In genomic region chr6:160217863-160218262, GRCh38 we compare ENCODE assay signal across 37 cellular contexts. TPM values are rescaled to one million over a fixed set of nuclear protein-coding genes. Genes with fewer than 3 reads are reported as not detected.
"Had no signal": no experiment of that assay in that cellular context is flagged by ENCODE, and none has a peak within 500 bp of the region (broad histone marks: within the 10 kb centered on the region; RNA-seq: fewer than 3 reads in every experiment).

No MANE protein-coding gene starts in this region.

- H3K4me3 Mint-ChIP-seq: activated CD4-positive, alpha-beta memory T cell treated with anti-CD3 and anti-CD28 coated beads for 36 hours; activated CD4-positive, alpha-beta T cell treated with anti-CD3 and anti-CD28 coated beads for 36 hours; activated CD4-positive, alpha-beta T cell treated with anti-CD3 and anti-CD28 coated beads, Interleukin-2, amount 10 ng/mL, durations not matched to agents 24 days and 14 days; activated CD8-positive, alpha-beta memory T cell treated with anti-CD3 and anti-CD28 coated beads, Interleukin-2, amount 10 ng/mL, durations not matched to agents 7 days and 5 days; activated CD8-positive, alpha-beta T cell treated with anti-CD3 and anti-CD28 coated beads, Interleukin-2, amount 10 ng/mL, durations not matched to agents 7 days and 5 days; activated naive CD4-positive, alpha-beta T cell treated with anti-CD3 and anti-CD28 coated beads for 36 hours; activated naive CD4-positive, alpha-beta T cell treated with anti-CD3 and anti-CD28 coated beads, Interleukin-2, amount 50 U/mL, for 24 hours; activated naive CD8-positive, alpha-beta T cell treated with anti-CD3 and anti-CD28 coated beads for 36 hours; activated naive CD8-positive, alpha-beta T cell treated with anti-CD3 and anti-CD28 coated beads, Interleukin-2, amount 50 U/mL, for 24 hours; activated T-helper 1 cell treated with anti-CD3 and anti-CD28 coated beads, Interleukin-12 subunit alpha, Interleukin-12 subunit beta, Interleukin-2, Interleukin-4 antibody, amounts not matched to agents 30 ng/mL and 10 ng/mL and 1 ng/mL, durations not matched to agents 14 hours and 24 hours and 36 hours; effector memory CD8-positive, alpha-beta T cell had no signal

- H3K36me3 Mint-ChIP-seq: activated CD4-positive, alpha-beta memory T cell treated with anti-CD3 and anti-CD28 coated beads for 36 hours; activated CD8-positive, alpha-beta memory T cell treated with anti-CD3 and anti-CD28 coated beads, Interleukin-2, amount 10 ng/mL, durations not matched to agents 7 days and 5 days had no signal

- ATAC-seq: activated CD4-positive, alpha-beta T cell treated with anti-CD3 and anti-CD28 coated beads for 36 hours; activated CD8-positive, alpha-beta memory T cell treated with anti-CD3 and anti-CD28 coated beads, Interleukin-2, amount 10 ng/mL, durations not matched to agents 7 days and 5 days; activated CD8-positive, alpha-beta T cell treated with anti-CD3 and anti-CD28 coated beads, Interleukin-2, amount 10 ng/mL, durations not matched to agents 7 days and 5 days; activated naive CD8-positive, alpha-beta T cell treated with anti-CD3 and anti-CD28 coated beads, Interleukin-2, amount 50 U/mL, for 24 hours; body of pancreas; effector memory CD8-positive, alpha-beta T cell; gastroesophageal sphincter had no signal

- H3K4me3 ChIP-seq: adrenal gland, body of pancreas, esophagus muscularis mucosa, gastroesophageal sphincter had no signal

- H3K9me3 ChIP-seq: adrenal gland, body of pancreas, esophagus muscularis mucosa, gastroesophageal sphincter had no signal

- H3K36me3 ChIP-seq: adrenal gland, esophagus muscularis mucosa, gastroesophageal sphincter had no signal

- H3K27ac Mint-ChIP-seq: activated CD4-positive, alpha-beta memory T cell treated with anti-CD3 and anti-CD28 coated beads for 36 hours; activated CD4-positive, alpha-beta T cell treated with anti-CD3 and anti-CD28 coated beads for 36 hours; activated CD4-positive, alpha-beta T cell treated with anti-CD3 and anti-CD28 coated beads, Interleukin-2, amount 10 ng/mL, durations not matched to agents 24 days and 14 days; activated CD8-positive, alpha-beta memory T cell treated with anti-CD3 and anti-CD28 coated beads, Interleukin-2, amount 10 ng/mL, durations not matched to agents 7 days and 5 days; activated CD8-positive, alpha-beta T cell treated with anti-CD3 and anti-CD28 coated beads, Interleukin-2, amount 10 ng/mL, durations not matched to agents 7 days and 5 days; activated naive CD4-positive, alpha-beta T cell treated with anti-CD3 and anti-CD28 coated beads for 36 hours; activated naive CD4-positive, alpha-beta T cell treated with anti-CD3 and anti-CD28 coated beads, Interleukin-2, amount 50 U/mL, for 24 hours; activated naive CD8-positive, alpha-beta T cell treated with anti-CD3 and anti-CD28 coated beads for 36 hours; activated naive CD8-positive, alpha-beta T cell treated with anti-CD3 and anti-CD28 coated beads, Interleukin-2, amount 50 U/mL, for 24 hours; activated T-helper 1 cell treated with anti-CD3 and anti-CD28 coated beads, Interleukin-12 subunit alpha, Interleukin-12 subunit beta, Interleukin-2, Interleukin-4 antibody, amounts not matched to agents 30 ng/mL and 10 ng/mL and 1 ng/mL, durations not matched to agents 14 hours and 24 hours and 36 hours; activated T-helper 2 cell treated with anti-CD3 and anti-CD28 coated beads, Interferon-gamma antibody, Interleukin-2, Interleukin-4, amounts not matched to agents 10 μg/mL and 5 μg/mL and 100 μg/mL, durations not matched to agents 14 hours and 24 hours and 36 hours; effector memory CD8-positive, alpha-beta T cell had no signal

- H3K4me1 ChIP-seq: adrenal gland, esophagus muscularis mucosa, gastroesophageal sphincter had no signal

- H3K27ac ChIP-seq: adrenal gland, body of pancreas, esophagus muscularis mucosa, gastroesophageal sphincter had no signal

- FAIRE-seq: colon had no signal

- DNase-seq: activated CD4-positive, alpha-beta memory T cell treated with anti-CD3 and anti-CD28 coated beads for 36 hours; activated CD4-positive, alpha-beta T cell treated with anti-CD3 and anti-CD28 coated beads for 36 hours; activated CD4-positive, alpha-beta T cell treated with anti-CD3 and anti-CD28 coated beads, Interleukin-2, amount 10 ng/mL, durations not matched to agents 24 days and 14 days; activated CD4-positive, CD25-positive, alpha-beta regulatory T cell; activated CD4-positive, CD25-positive, alpha-beta regulatory T cell treated with anti-CD3 and anti-CD28 coated beads, Interleukin-2, amount 50 U/mL, for 72 hours; activated CD8-positive, alpha-beta memory T cell treated with anti-CD3 and anti-CD28 coated beads, Interleukin-2, amount 10 ng/mL, durations not matched to agents 7 days and 5 days; activated CD8-positive, alpha-beta memory T cell treated with anti-CD3 and anti-CD28 coated beads, Interleukin-2, amount 50 U/mL, for 4 hours; activated CD8-positive, alpha-beta T cell treated with anti-CD3 and anti-CD28 coated beads, Interleukin-2, amount 10 ng/mL, durations not matched to agents 7 days and 5 days; activated effector memory CD4-positive, alpha-beta T cell treated with anti-CD3 and anti-CD28 coated beads, Interleukin-2, amount 50 U/mL, for 16 hours; activated naive CD4-positive, alpha-beta T cell treated with anti-CD3 and anti-CD28 coated beads for 36 hours; activated naive CD8-positive, alpha-beta T cell treated with anti-CD3 and anti-CD28 coated beads for 36 hours; activated naive CD8-positive, alpha-beta T cell treated with anti-CD3 and anti-CD28 coated beads, Interleukin-2, amount 50 U/mL, for 24 hours; activated T-cell treated with anti-CD3 and anti-CD28 coated beads, Interleukin-2, amount 50 U/mL, for 1 hour; activated T-cell treated with anti-CD3 and anti-CD28 coated beads, Interleukin-2, amount 50 U/mL, for 48 hours; adrenal gland; amygdala; aorta; caudate nucleus; cortex of kidney; dermis blood vessel endothelial cell; effector CD4-positive, alpha-beta T cell; effector memory CD8-positive, alpha-beta T cell; erythroblast; foreskin melanocyte; T-helper 2 cell had no signal

- H3K4me1 Mint-ChIP-seq: activated CD4-positive, alpha-beta T cell treated with anti-CD3 and anti-CD28 coated beads, Interleukin-2, amount 10 ng/mL, durations not matched to agents 24 days and 14 days; activated CD8-positive, alpha-beta memory T cell treated with anti-CD3 and anti-CD28 coated beads, Interleukin-2, amount 10 ng/mL, durations not matched to agents 7 days and 5 days; activated naive CD4-positive, alpha-beta T cell treated with anti-CD3 and anti-CD28 coated beads, Interleukin-2, amount 50 U/mL, for 24 hours; activated naive CD8-positive, alpha-beta T cell treated with anti-CD3 and anti-CD28 coated beads for 36 hours; activated naive CD8-positive, alpha-beta T cell treated with anti-CD3 and anti-CD28 coated beads, Interleukin-2, amount 50 U/mL, for 24 hours had no signal

- H3K27me3 ChIP-seq: body of pancreas, esophagus muscularis mucosa, gastroesophageal sphincter had no signal

RNA-seq across cellular contexts. Expression of gene SLC22A2, which starts 40.8 kb away (rescaled TPM):
- total RNA-seq: activated CD4-positive, alpha-beta memory T cell treated with anti-CD3 and anti-CD28 coated beads for 36 hours; activated CD4-positive, alpha-beta T cell treated with anti-CD3 and anti-CD28 coated beads for 36 hours; activated CD4-positive, alpha-beta T cell treated with anti-CD3 and anti-CD28 coated beads, Interleukin-2, amount 10 ng/mL, durations not matched to agents 24 days and 14 days; activated CD8-positive, alpha-beta memory T cell treated with anti-CD3 and anti-CD28 coated beads for 36 hours; activated CD8-positive, alpha-beta memory T cell treated with anti-CD3 and anti-CD28 coated beads, Interleukin-2, amount 10 ng/mL, durations not matched to agents 7 days and 5 days; activated CD8-positive, alpha-beta T cell treated with anti-CD3 and anti-CD28 coated beads, Interleukin-2, amount 10 ng/mL, durations not matched to agents 7 days and 5 days; activated naive CD4-positive, alpha-beta T cell treated with anti-CD3 and anti-CD28 coated beads for 36 hours; activated naive CD8-positive, alpha-beta T cell treated with anti-CD3 and anti-CD28 coated beads for 36 hours; activated T-helper 1 cell treated with anti-CD3 and anti-CD28 coated beads, Interleukin-12 subunit alpha, Interleukin-12 subunit beta, Interleukin-2, Interleukin-4 antibody, amounts not matched to agents 30 ng/mL and 10 ng/mL and 1 ng/mL, durations not matched to agents 14 hours and 24 hours and 36 hours; activated T-helper 2 cell treated with anti-CD3 and anti-CD28 coated beads, Interferon-gamma antibody, Interleukin-2, Interleukin-4, amounts not matched to agents 10 μg/mL and 5 μg/mL and 100 μg/mL, durations not matched to agents 14 hours and 24 hours and 36 hours; adrenal gland; body of pancreas; chondrocyte; dermis blood vessel endothelial cell; fibroblast of lung; glomerular endothelial cell; T-helper 1 cell treated with Interleukin-12 subunit alpha and Interleukin-12 subunit beta and Interleukin-4 antibody, amounts not matched to agents 30 ng/mL and 1 ng/mL, for 36 hours had no signal
- polyA plus RNA-seq: adrenal gland, fibroblast of lung had no signal
